Comparison of ENCODE assay signal across 8 cellular contexts in genomic region chr19:10695401-10696398, GRCh38. TPM values are rescaled to one million over a fixed set of nuclear protein-coding genes. Genes with fewer than 3 reads are reported as not detected.
A peak's percentile ranks its signal among the peaks of the same experiment; 100 is the strongest.
DNase-seq lines count a peak whose midpoint lies in the region; ATAC-seq and TF ChIP-seq lines count a peak whose summit lies in the region.

No MANE protein-coding gene starts in this region.

- H4K20me1 ChIP-seq in KMS-11 (ENCODE audit: insufficient read depth) = no peaks in the 10 kb centered on the region

- no peak overlapping the region for H3K9ac ChIP-seq in KMS-11

- TF ChIP-seq POLR2A in esophagus muscularis mucosa (IDR thresholded peaks at IDR 0.05; ENCODE audit: low read depth) = no peak

- peaks cover 18% of the 10 kb centered on the region for H3K27me3 ChIP-seq in KMS-11 (ENCODE audit: insufficient read depth, low read depth)
- no peaks in the 10 kb centered on the region for H3K27me3 ChIP-seq in Panc1 (ENCODE audit: control insufficient read depth, insufficient read depth, low read length)
- H3K27me3 ChIP-seq in esophagus muscularis mucosa = no peaks in the 10 kb centered on the region

- POLR2A ChIA-PET in Panc1 (lab: Charles Lee) = interaction anchor here (0.6 kb wide), 1 partner anchor 49 kb away, joined by 3 read pairs; no protein-coding TSS in a partner anchor

- in situ Hi-C loops in Panc1 (cut with HindIII; ENCODE audit: low pct_unique_long_range_greater_than_20kb, low sequenced_read_pairs) = no loop called here

- peak overlapping the region; percentile 37; the same call in 1 of the 2 replicates for H3K4me2 ChIP-seq in KMS-11

- H3K36me3 ChIP-seq in KMS-11 (ENCODE audit: insufficient read depth) = no peaks in the 10 kb centered on the region
- H3K36me3 ChIP-seq in Panc1 (ENCODE audit: control insufficient read depth, insufficient read depth, low read length) = no peaks in the 10 kb centered on the region; the same call in 1 of the 2 replicates
- peaks cover 11 to 27% (median 20%) of the 10 kb centered on the region in 4 donors for H3K36me3 ChIP-seq in esophagus muscularis mucosa

- no peak overlapping the region for H3K27ac ChIP-seq in KMS-11
- no peak overlapping the region for H3K27ac ChIP-seq in Panc1 (ENCODE audit: low read length)
- no peak overlapping the region for H3K27ac ChIP-seq in esophagus muscularis mucosa (replicated peaks in 1 of 4)

- peak; percentile 77 for ATAC-seq in GM19467 (IDR thresholded peaks at IDR 0.05; ENCODE audit: unreplicated experiment)
- peak; percentile 95 for ATAC-seq in Panc1
- ATAC-seq in naive B cell (ENCODE audit: low read depth in 2 of 2) = peak; percentile 93 to 95

- intact Hi-C loops in Panc1 (cut with micrococcal nuclease; ENCODE audit: unreplicated experiment) = loop anchor here (5.0 kb wide), 1 partner anchor 128 kb away; the partner anchor contains the start of genes CDKN2D and KRI1
- intact Hi-C loops in esophagus muscularis mucosa (cut with DNase I) = no loop called here

- CTCF ChIA-PET in Panc1 (lab: Charles Lee) = interaction anchor here (0.5 kb wide), 1 partner anchor 189 kb away, joined by 3 read pairs; no protein-coding TSS in a partner anchor

- no peak for TF ChIP-seq EP300 in esophagus muscularis mucosa (IDR thresholded peaks at IDR 0.05)

- WGBS in esophagus muscularis mucosa = 17% methylated on average over 32 of the region's 59 CpGs

- TF ChIP-seq CTCF in KMS-11 (conservative IDR thresholded peaks at IDR 0.05; ENCODE audit: low read depth, low read length) = no peak
- TF ChIP-seq CTCF in Panc1 (IDR thresholded peaks at IDR 0.05) = no peak
- TF ChIP-seq CTCF in esophagus muscularis mucosa (IDR thresholded peaks at IDR 0.05) = peak in 1 of 3 experiments; percentile 26

- no peak overlapping the region for H2AFZ ChIP-seq in KMS-11 (ENCODE audit: low read depth)

- H3K4me1 ChIP-seq in KMS-11 (ENCODE audit: low read depth, poor library complexity, severe bottlenecking) (peaks cover 11% of the 10 kb centered on the region), Panc1 (ENCODE audit: control insufficient read depth, insufficient read depth, low read length) (peaks cover 4% of the 10 kb centered on the region), esophagus muscularis mucosa (peaks cover 10 to 28% (median 19%) of the 10 kb centered on the region in 4 donors)

- peaks cover 21 to 24% (median 21%) of the 10 kb centered on the region in 3 donors for H3K4me1 Mint-ChIP-seq in naive B cell

- H3K79me2 ChIP-seq in KMS-11 (ENCODE audit: insufficient read depth, low read depth) = no peaks in the 10 kb centered on the region

- H3K36me3 Mint-ChIP-seq in naive B cell = no peaks in the 10 kb centered on the region

- H3K4me3 ChIP-seq in KMS-11 (IDR thresholded peaks at IDR 0.05; ENCODE audit: insufficient read depth, low read depth, low read length) = no peak overlapping the region
- peak overlapping the region; percentile 21 to 40 for H3K4me3 ChIP-seq in Panc1 (ENCODE audit: low read depth in 2 of 2, low read length in 2 of 2)
- peak overlapping the region; percentile 1 to 28 (median 25) for H3K4me3 ChIP-seq in esophagus muscularis mucosa

- peaks cover 0 to 1% (median 0%) of the 10 kb centered on the region in 7 donors for H3K9me3 Mint-ChIP-seq in naive B cell

- H3K4me3 Mint-ChIP-seq in naive B cell = peak overlapping the region; percentile 73 to 92 (median 86)

- H3K27ac Mint-ChIP-seq in naive B cell = peak overlapping the region in 5 of 6 donors; percentile 4 to 82 (median 65)

- no peaks in the 10 kb centered on the region for H3K9me3 ChIP-seq in Panc1 (ENCODE audit: control insufficient read depth, insufficient read depth, low read depth, low read length)
- H3K9me3 ChIP-seq in esophagus muscularis mucosa = no peaks in the 10 kb centered on the region

- BruUV-seq in Panc1 (replicated peaks; lab: Mats Ljungman, UMichigan) = no TSS peak

- peaks cover 0 to 6% (median 4%) of the 10 kb centered on the region in 3 donors for H3K27me3 Mint-ChIP-seq in naive B cell

- DNase-seq in AG20443 (ENCODE audit: low spot score) = peak; percentile 100
- no peak for DNase-seq in Panc1 (ENCODE audit: low read depth, low spot score)
- DNase-seq in activated T-cell treated with anti-CD3 and anti-CD28 coated beads, Interleukin-2, amount 50 U/mL, for 48 hours = peak; percentile 92 to 94
- peak; percentile 95 for DNase-seq in esophagus muscularis mucosa (ENCODE audit: extremely low spot score)
- DNase-seq in naive B cell = peak; percentile 80
- DNase-seq in stimulated activated CD8-positive, alpha-beta memory T cell treated with anti-CD3 and anti-CD28 coated beads, Interleukin-7, amount 100 ng/mL, for 24 hours (ENCODE audit: low read depth) = peak; percentile 73

RNA-seq across cellular contexts. Expression of gene QTRT1, which starts 5.5 kb away (rescaled TPM):
- total RNA-seq in Panc1 (2021; ENCODE audit: unreplicated experiment) (69.9 TPM), esophagus muscularis mucosa (10 to 100 TPM; 19.9 to 34.9 (median 25.4) TPM)
- 67.0 TPM for polyA plus RNA-seq in Panc1 (2012; ENCODE audit: insufficient read length)
- polyA plus RNA-seq in naive B cell (ENCODE audit: low read depth in 6 of 6) = 10 to 100 TPM; 39.0 to 82.5 (median 46.2) TPM

RNA-seq across cellular contexts. Expression of gene DNM2, which starts 22.2 kb away (rescaled TPM):
- total RNA-seq in Panc1 (2021; ENCODE audit: unreplicated experiment) = 125 TPM
- polyA plus RNA-seq in Panc1 (2012; ENCODE audit: insufficient read length) = 163 TPM
- total RNA-seq in esophagus muscularis mucosa = 100 to 1,000 TPM in 1 of 4 donors, 10 to 100 TPM in 3; 73.6 to 115 (median 93.7) TPM
- 100 to 1,000 TPM in 1 of 6 donors, 10 to 100 TPM in 5; 53.6 to 111 (median 63.0) TPM for polyA plus RNA-seq in naive B cell (ENCODE audit: low read depth in 6 of 6)

RNA-seq across cellular contexts. Expression of gene ILF3, which starts 41.6 kb away (rescaled TPM):
- total RNA-seq in Panc1 (2021; ENCODE audit: unreplicated experiment) = 365 TPM
- polyA plus RNA-seq in Panc1 (2012; ENCODE audit: insufficient read length) = 225 TPM
- total RNA-seq in esophagus muscularis mucosa = 100 to 1,000 TPM in 3 of 4 donors, 10 to 100 TPM in 1; 79.2 to 127 (median 102) TPM
- 10 to 100 TPM; 34.2 to 95.0 (median 71.6) TPM for polyA plus RNA-seq in naive B cell (ENCODE audit: low read depth in 6 of 6)
